1 cellular context compared by ENCODE assay signal in the genomic region with DNA sequence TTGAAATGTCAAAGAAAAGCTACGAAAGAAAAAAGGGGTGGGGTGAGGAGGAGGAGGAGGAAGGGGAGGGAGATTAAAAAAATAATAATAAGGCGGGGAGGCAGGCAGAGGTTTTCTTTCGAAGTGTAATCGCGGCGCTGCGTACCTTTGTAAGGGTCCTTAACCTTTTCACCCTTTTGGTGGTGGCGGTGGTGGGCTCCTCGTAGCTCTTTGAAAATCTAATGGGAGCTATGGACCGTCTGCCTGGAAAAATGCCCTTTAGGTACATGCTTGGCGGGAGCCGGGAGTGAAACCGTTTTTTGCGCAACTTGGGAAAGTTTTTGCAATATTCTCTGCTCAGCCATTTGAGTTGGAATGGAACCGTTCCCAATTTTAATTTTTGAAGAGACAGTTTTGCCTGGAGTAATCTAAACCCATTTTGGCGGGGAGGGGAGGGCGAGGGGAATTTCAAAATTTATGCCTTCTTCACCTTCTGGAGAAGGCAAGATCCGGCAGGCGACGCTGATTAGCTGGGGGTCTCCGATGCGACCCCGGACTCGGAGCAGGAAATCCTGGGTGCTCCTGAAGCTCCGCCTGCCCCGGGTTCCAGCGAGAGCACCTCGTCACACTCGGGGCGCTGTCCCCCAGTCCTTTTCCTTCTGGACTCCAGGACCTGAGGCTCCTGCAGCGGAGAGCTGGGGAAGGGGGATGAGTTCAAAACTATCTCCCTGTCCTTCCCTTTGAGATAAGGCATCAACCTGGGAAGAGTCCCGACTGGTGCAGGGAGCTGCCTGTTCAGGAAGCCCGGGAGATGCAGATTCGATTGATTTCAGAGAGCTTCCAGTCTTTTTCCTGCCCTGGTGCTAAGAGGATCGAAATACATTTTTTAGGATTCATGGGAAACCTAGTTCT.
TF ChIP-seq lines count a peak whose summit lies in the region.

No MANE protein-coding gene starts in this region.

TF ChIP-seq in WTC11, 78 proteins besides CTCF, POLR2A, EP300 and RAD21 (continued from another document):
- TF ChIP-seq ARID4B (CRISPR knock-in tag; IDR thresholded peaks at IDR 0.05; ENCODE audit: borderline replicate concordance): no peak
